In the genomic region with DNA sequence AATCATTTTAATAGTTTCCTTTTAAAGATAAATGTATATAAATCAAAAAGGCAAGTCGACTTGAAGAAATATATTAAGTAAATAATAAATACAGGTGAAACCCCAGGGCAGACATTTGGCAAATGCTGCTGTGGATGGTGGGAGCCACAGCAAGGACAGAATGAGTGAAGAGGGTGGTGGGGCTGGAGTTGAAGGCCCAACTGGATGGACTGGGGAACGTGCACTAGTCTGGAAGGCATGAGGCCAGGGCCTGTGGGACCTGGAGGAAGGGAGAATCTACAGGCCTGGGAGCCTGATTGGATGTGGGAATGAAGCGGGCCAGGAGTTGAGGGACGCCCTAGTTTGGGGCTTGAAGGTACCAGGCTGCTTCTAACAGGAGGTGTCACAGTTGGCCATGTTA, we compare ENCODE assay signal across 22 cellular contexts. TPM values are rescaled to one million over a fixed set of nuclear protein-coding genes. Genes with fewer than 3 reads are reported as not detected.
DNase-seq lines count a peak whose midpoint lies in the region; ATAC-seq and TF ChIP-seq lines count a peak whose summit lies in the region.
"Had no signal": no experiment of that assay in that cellular context is flagged by ENCODE, and none has a peak within 500 bp of the region (broad histone marks: within the 10 kb centered on the region; RNA-seq: fewer than 3 reads in every experiment).

No MANE protein-coding gene starts in this region.

- ATAC-seq in RWPE2 (ENCODE audit: low read depth) (no peak), left lobe of liver (no peak), sciatic nerve (no peak), GM19395 (IDR thresholded peaks at IDR 0.05; ENCODE audit: unreplicated experiment) (no peak)
- ATAC-seq: A549, HCT116 had no signal

- intact Hi-C loops in sciatic nerve (cut with DNase I): no loop called here

- no peaks in the 10 kb centered on the region for H3K27me3 ChIP-seq in RWPE2 (ENCODE audit: insufficient read depth, poor library complexity, severe bottlenecking)
- H3K27me3 ChIP-seq: BE2C had no signal

- no peaks in the 10 kb centered on the region for H3K9me3 ChIP-seq in RWPE2 (ENCODE audit: severe bottlenecking)
- H3K9me3 ChIP-seq: A549, BE2C had no signal

- peak; percentile 14 for DNase-seq in activated effector memory CD4-positive, alpha-beta T cell treated with anti-CD3 and anti-CD28 coated beads, Interleukin-2, amount 50 U/mL, for 16 hours
- DNase-seq in activated effector memory CD4-positive, alpha-beta T cell treated with Interleukin-2 at 50 U/mL for 16 hours: no peak
- peak; percentile 77 for DNase-seq in RWPE2 (ENCODE audit: low spot score)
- peak; percentile 21 for DNase-seq in left lobe of liver (ENCODE audit: low spot score)
- peak; percentile 32 for DNase-seq in sciatic nerve (ENCODE audit: low spot score)
- DNase-seq in HuH-7.5 (ENCODE audit: low spot score): no peak
- DNase-seq: 8988T; ACHN; AML-193; BE2C; C1 segment of cervical spinal cord; Calu3; CD4-positive, alpha-beta memory T cell; COR-L47; DMS153; DND-41; GM23248; H9 had no signal

- H3K36me3 ChIP-seq in RWPE2 (ENCODE audit: low read depth): no peaks in the 10 kb centered on the region
- H3K36me3 ChIP-seq: BE2C had no signal

- no peaks in the 10 kb centered on the region for H3K4me1 ChIP-seq in RWPE2 (ENCODE audit: insufficient read depth, poor library complexity, severe bottlenecking)
- H3K4me1 ChIP-seq: A549, BE2C had no signal

- no peak overlapping the region for H3K4me3 ChIP-seq in RWPE2 (ENCODE audit: severe bottlenecking)
- H3K4me3 ChIP-seq: A549, GM23248 had no signal

- no peak for TF ChIP-seq CTCF in RWPE2 (IDR thresholded peaks at IDR 0.05; ENCODE audit: poor library complexity, severe bottlenecking)

- H3K27ac ChIP-seq in RWPE2 (ENCODE audit: poor library complexity, severe bottlenecking): no peak overlapping the region
- H3K27ac ChIP-seq: A549, GM23248 had no signal

RNA-seq across cellular contexts. Expression of gene BLCAP, which starts 30.6 kb away (rescaled TPM):
- 70.4 TPM for total RNA-seq in left lobe of liver
- 58.4 TPM for total RNA-seq in sciatic nerve

RNA-seq across cellular contexts. Expression of gene NNAT, which starts 37.3 kb away (rescaled TPM):
- total RNA-seq in left lobe of liver (0.15 TPM), sciatic nerve (2.1 TPM)
- total RNA-seq: Calu3; CD4-positive, alpha-beta memory T cell; GM23248; H4 had no signal

Comparison
In these comparisons a context has a peak if more than half of its experiments do, and no peak if none do; other contexts are left out.
1. DNase-seq: peak in activated effector memory CD4-positive, alpha-beta T cell treated with anti-CD3 and anti-CD28 coated beads, Interleukin-2, amount 50 U/mL, for 16 hours (single experiment), RWPE2 (single experiment), left lobe of liver (single experiment) and sciatic nerve (single experiment); none in activated effector memory CD4-positive, alpha-beta T cell treated with Interleukin-2 at 50 U/mL for 16 hours (single experiment) and HuH-7.5 (single experiment).